11 cellular contexts compared by ENCODE assay signal in the genomic region with DNA sequence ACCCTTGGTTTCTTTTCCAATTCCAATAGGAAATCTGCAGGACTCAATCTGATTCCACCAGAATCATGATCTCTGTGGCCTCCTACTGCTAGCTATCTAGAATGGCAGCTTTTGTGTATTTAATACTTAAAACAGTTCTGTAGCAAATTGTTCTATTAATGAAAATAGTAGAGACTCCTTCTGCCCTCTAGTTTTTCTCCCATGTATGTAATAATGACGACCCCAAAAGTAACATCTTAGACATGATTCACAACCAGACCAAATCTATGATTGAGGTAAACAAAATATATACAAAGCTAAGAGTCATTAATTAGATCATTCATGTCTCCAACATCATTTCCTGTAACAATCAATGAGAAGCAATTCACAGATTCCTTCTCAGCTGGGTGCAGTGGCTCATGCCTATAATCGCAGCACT.
DNase-seq lines count a peak whose midpoint lies in the region; ATAC-seq and TF ChIP-seq lines count a peak whose summit lies in the region.
"Had no signal": no experiment of that assay in that cellular context is flagged by ENCODE, and none has a peak within 500 bp of the region (broad histone marks: within the 10 kb centered on the region; RNA-seq: fewer than 3 reads in every experiment).

No MANE protein-coding gene starts in this region.

- no peak for DNase-seq in CD4-positive, alpha-beta T cell
- DNase-seq in cardiac fibroblast (ENCODE audit: low read depth in 2 of 2), result peak; percentile 36 to 39
- no peak for DNase-seq in naive thymus-derived CD8-positive, alpha-beta T cell
- no peak for DNase-seq in NCI-H524 (lab: John Stamatoyannopoulos, UW)

- H3K27me3 ChIP-seq in CD4-positive, alpha-beta T cell (ENCODE audit: control insufficient read depth, insufficient read depth, low read length), result no peaks in the 10 kb centered on the region
- H3K27me3 ChIP-seq: neutrophil had no signal

- peak overlapping the region; percentile 54 for H3K4me3 Mint-ChIP-seq in CD4-positive, alpha-beta T cell
- H3K4me3 Mint-ChIP-seq in IgD-negative memory B cell, result peak overlapping the region in 2 of 4 donors; percentile 33 to 74
- peak overlapping the region in 2 of 10 donors; percentile 8 to 65 for H3K4me3 Mint-ChIP-seq in naive thymus-derived CD8-positive, alpha-beta T cell
- H3K4me3 Mint-ChIP-seq: activated CD4-positive, alpha-beta T cell treated with anti-CD3 and anti-CD28 coated beads, Interleukin-2, amount 10 ng/mL, durations not matched to agents 7 days and 5 days had no signal

- POLR2A ChIA-PET in CD4-positive, alpha-beta T cell (lab: Charles Lee), result interaction anchor here (0.7 to 2.0 kb wide), 3 partner anchors 9 to 41 kb away, joined by 3 to 11 read pairs (median 10); no protein-coding TSS in a partner anchor
- POLR2A ChIA-PET in naive thymus-derived CD8-positive, alpha-beta T cell (lab: Charles Lee), result interaction anchor here (0.7 to 1.4 kb wide), 3 partner anchors 38 to 343 kb away, joined by 3 to 8 read pairs (median 6); a partner anchor contains a TSS

- no peaks in the 10 kb centered on the region for H3K27me3 Mint-ChIP-seq in CD4-positive, alpha-beta T cell
- no peaks in the 10 kb centered on the region for H3K27me3 Mint-ChIP-seq in IgD-negative memory B cell
- H3K27me3 Mint-ChIP-seq in naive thymus-derived CD8-positive, alpha-beta T cell, result no peaks in the 10 kb centered on the region
- H3K27me3 Mint-ChIP-seq: activated CD4-positive, alpha-beta T cell treated with anti-CD3 and anti-CD28 coated beads, Interleukin-2, amount 10 ng/mL, durations not matched to agents 7 days and 5 days; stimulated activated naive B cell treated with anti-CD40 and anti-IgM and Interleukin-4, amounts not matched to agents 10 μg/mL and 1 μg/mL and 100 μg/mL, for 72 hours had no signal

- no peak for ATAC-seq in CD4-positive, alpha-beta T cell (ENCODE audit: poor library complexity)
- ATAC-seq in naive thymus-derived CD8-positive, alpha-beta T cell, result no peak
- ATAC-seq in GM18517 (IDR thresholded peaks at IDR 0.05; ENCODE audit: unreplicated experiment), result no peak
- no peak for ATAC-seq in HG03135 (IDR thresholded peaks at IDR 0.05; ENCODE audit: unreplicated experiment)
- ATAC-seq in GM19397 (IDR thresholded peaks at IDR 0.05; ENCODE audit: unreplicated experiment), result no peak

- intact Hi-C loops in CD4-positive, alpha-beta T cell (cut with DNase I, micrococcal nuclease), result loop anchor here (2.0 kb wide), 2 partner anchors 236 to 356 kb away; no protein-coding TSS in a partner anchor

- TF ChIP-seq CTCF in CD4-positive, alpha-beta T cell (IDR thresholded peaks at IDR 0.05), result no peak
- peak; percentile 41 for TF ChIP-seq CTCF in cardiac fibroblast (IDR thresholded peaks at IDR 0.05; ENCODE audit: low read depth, low read length)

- no peak overlapping the region for H3K4me3 ChIP-seq in cardiac fibroblast (replicated peaks in 1 of 2; ENCODE audit: low read depth in 2 of 2, low read length in 2 of 2)

- peaks cover 51% of the 10 kb centered on the region for H3K36me3 Mint-ChIP-seq in CD4-positive, alpha-beta T cell (ENCODE audit: low read depth)
- peaks cover 3% of the 10 kb centered on the region for H3K36me3 Mint-ChIP-seq in IgD-negative memory B cell
- H3K36me3 Mint-ChIP-seq in naive thymus-derived CD8-positive, alpha-beta T cell, result peaks cover 0 to 28% (median 5%) of the 10 kb centered on the region in 3 donors

- no peaks in the 10 kb centered on the region for H3K9me3 ChIP-seq in CD4-positive, alpha-beta T cell (ENCODE audit: control insufficient read depth, low read length)
- H3K9me3 ChIP-seq: neutrophil had no signal

- peaks cover 64% of the 10 kb centered on the region for H3K4me1 Mint-ChIP-seq in CD4-positive, alpha-beta T cell (ENCODE audit: low read depth)
- H3K4me1 Mint-ChIP-seq in IgD-negative memory B cell, result peaks cover 49 to 62% (median 56%) of the 10 kb centered on the region in 3 donors
- H3K4me1 Mint-ChIP-seq in naive thymus-derived CD8-positive, alpha-beta T cell, result peaks cover 25 to 89% (median 70%) of the 10 kb centered on the region in 4 donors

- H3K9me3 Mint-ChIP-seq in CD4-positive, alpha-beta T cell, result no peaks in the 10 kb centered on the region
- H3K9me3 Mint-ChIP-seq in IgD-negative memory B cell, result no peaks in the 10 kb centered on the region
- H3K9me3 Mint-ChIP-seq in naive thymus-derived CD8-positive, alpha-beta T cell, result no peaks in the 10 kb centered on the region
- H3K9me3 Mint-ChIP-seq: activated CD4-positive, alpha-beta T cell treated with anti-CD3 and anti-CD28 coated beads, Interleukin-2, amount 10 ng/mL, durations not matched to agents 7 days and 5 days; stimulated activated naive B cell treated with anti-CD40 and anti-IgM and Interleukin-4, amounts not matched to agents 10 μg/mL and 1 μg/mL and 100 μg/mL, for 72 hours had no signal

- peak overlapping the region; percentile 68 for H3K27ac Mint-ChIP-seq in CD4-positive, alpha-beta T cell
- peak overlapping the region in 2 of 3 donors; percentile 76 to 92 for H3K27ac Mint-ChIP-seq in IgD-negative memory B cell
- peak overlapping the region in 8 of 10 donors; percentile 32 to 86 (median 66) for H3K27ac Mint-ChIP-seq in naive thymus-derived CD8-positive, alpha-beta T cell

- H3K27ac ChIP-seq in CD4-positive, alpha-beta T cell (ENCODE audit: low read depth, low read length), result no peak overlapping the region

- CTCF ChIA-PET in CD4-positive, alpha-beta T cell (lab: Charles Lee), result interaction anchor here (0.6 to 2.0 kb wide), 17 partner anchors 9 to 363 kb away, joined by 3 to 10 read pairs (median 3); no protein-coding TSS in a partner anchor

Comparison
In these comparisons a context has a peak if more than half of its experiments do, and no peak if none do; other contexts are left out.
1. DNase-seq: peak in cardiac fibroblast (2 of 2); none in CD4-positive, alpha-beta T cell (0 of 10), naive thymus-derived CD8-positive, alpha-beta T cell (0 of 10) and NCI-H524 (0 of 2).
2. Peak in every context shown above with its lines, with median percentiles within 50 percentile points of each other: H3K27ac Mint-ChIP-seq.